In genomic region chr1:185316163-185317033, GRCh38 we compare ENCODE assay signal across 1 cellular context.
TF ChIP-seq lines count a peak whose summit lies in the region.

No MANE protein-coding gene starts in this region.

TF ChIP-seq in HepG2, 621 proteins besides CTCF, POLR2A, EP300 and RAD21 (continued from another document and continues in another):
- TF ChIP-seq, protein P1, sequence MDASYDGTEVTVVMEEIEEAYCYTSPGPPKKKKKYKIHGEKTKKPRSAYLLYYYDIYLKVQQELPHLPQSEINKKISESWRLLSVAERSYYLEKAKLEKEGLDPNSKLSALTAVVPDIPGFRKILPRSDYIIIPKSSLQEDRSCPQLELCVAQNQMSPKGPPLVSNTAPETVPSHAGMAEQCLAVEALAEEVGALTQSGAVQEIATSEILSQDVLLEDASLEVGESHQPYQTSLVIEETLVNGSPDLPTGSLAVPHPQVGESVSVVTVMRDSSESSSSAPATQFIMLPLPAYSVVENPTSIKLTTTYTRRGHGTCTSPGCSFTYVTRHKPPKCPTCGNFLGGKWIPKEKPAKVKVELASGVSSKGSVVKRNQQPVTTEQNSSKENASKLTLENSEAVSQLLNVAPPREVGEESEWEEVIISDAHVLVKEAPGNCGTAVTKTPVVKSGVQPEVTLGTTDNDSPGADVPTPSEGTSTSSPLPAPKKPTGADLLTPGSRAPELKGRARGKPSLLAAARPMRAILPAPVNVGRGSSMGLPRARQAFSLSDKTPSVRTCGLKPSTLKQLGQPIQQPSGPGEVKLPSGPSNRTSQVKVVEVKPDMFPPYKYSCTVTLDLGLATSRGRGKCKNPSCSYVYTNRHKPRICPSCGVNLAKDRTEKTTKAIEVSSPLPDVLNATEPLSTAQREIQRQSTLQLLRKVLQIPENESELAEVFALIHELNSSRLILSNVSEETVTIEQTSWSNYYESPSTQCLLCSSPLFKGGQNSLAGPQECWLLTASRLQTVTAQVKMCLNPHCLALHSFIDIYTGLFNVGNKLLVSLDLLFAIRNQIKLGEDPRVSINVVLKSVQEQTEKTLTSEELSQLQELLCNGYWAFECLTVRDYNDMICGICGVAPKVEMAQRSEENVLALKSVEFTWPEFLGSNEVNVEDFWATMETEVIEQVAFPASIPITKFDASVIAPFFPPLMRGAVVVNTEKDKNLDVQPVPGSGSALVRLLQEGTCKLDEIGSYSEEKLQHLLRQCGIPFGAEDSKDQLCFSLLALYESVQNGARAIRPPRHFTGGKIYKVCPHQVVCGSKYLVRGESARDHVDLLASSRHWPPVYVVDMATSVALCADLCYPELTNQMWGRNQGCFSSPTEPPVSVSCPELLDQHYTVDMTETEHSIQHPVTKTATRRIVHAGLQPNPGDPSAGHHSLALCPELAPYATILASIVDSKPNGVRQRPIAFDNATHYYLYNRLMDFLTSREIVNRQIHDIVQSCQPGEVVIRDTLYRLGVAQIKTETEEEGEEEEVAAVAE (CRISPR knock-in tag; IDR thresholded peaks at IDR 0.05; ENCODE audit: borderline replicate concordance), result no peak
- TF ChIP-seq, protein P2, sequence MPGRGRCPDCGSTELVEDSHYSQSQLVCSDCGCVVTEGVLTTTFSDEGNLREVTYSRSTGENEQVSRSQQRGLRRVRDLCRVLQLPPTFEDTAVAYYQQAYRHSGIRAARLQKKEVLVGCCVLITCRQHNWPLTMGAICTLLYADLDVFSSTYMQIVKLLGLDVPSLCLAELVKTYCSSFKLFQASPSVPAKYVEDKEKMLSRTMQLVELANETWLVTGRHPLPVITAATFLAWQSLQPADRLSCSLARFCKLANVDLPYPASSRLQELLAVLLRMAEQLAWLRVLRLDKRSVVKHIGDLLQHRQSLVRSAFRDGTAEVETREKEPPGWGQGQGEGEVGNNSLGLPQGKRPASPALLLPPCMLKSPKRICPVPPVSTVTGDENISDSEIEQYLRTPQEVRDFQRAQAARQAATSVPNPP (CRISPR knock-in tag; IDR thresholded peaks at IDR 0.05), result no peak
- TF ChIP-seq ZNF800 (CRISPR knock-in tag; IDR thresholded peaks at IDR 0.05) (no peak), ZFAT (CRISPR knock-in tag; conservative IDR thresholded peaks at IDR 0.05) (no peak), ZNF678 (CRISPR knock-in tag; IDR thresholded peaks at IDR 0.05) (peak; percentile 4; the same call in 1 of the 2 replicates), ZNF30 (CRISPR knock-in tag; IDR thresholded peaks at IDR 0.05) (no peak; the same call in 1 of the 2 replicates), TOPORS (CRISPR knock-in tag; IDR thresholded peaks at IDR 0.05) (no peak), ZFP36L2 (CRISPR knock-in tag; IDR thresholded peaks at IDR 0.05) (no peak), TBX2 (CRISPR knock-in tag; IDR thresholded peaks at IDR 0.05; ENCODE audit: borderline replicate concordance) (no peak), ZBTB38 (CRISPR knock-in tag; IDR thresholded peaks at IDR 0.05) (no peak), PCBP2 (optimal IDR thresholded peaks at IDR 0.05; ENCODE audit: low read depth, low read length, poor library complexity, severe bottlenecking) (no peak), TEAD2 (CRISPR knock-in tag; IDR thresholded peaks at IDR 0.05) (no peak), POLR2AphosphoS2 (IDR thresholded peaks at IDR 0.05; ENCODE audit: low read depth, low read length) (no peak), ZNF34 (CRISPR knock-in tag; IDR thresholded peaks at IDR 0.05; ENCODE audit: borderline replicate concordance) (no peak), SMAD3 (CRISPR knock-in tag; IDR thresholded peaks at IDR 0.05) (0 out of 2 replicates have a peak, but pooled peaks have one; percentile 14), SATB2 (CRISPR knock-in tag; IDR thresholded peaks at IDR 0.05) (no peak), FOXP1 (IDR thresholded peaks at IDR 0.05) (no peak), FOXP1 (CRISPR knock-in tag; IDR thresholded peaks at IDR 0.05) (no peak), ZNF138 (CRISPR knock-in tag; IDR thresholded peaks at IDR 0.05; ENCODE audit: low read depth) (no peak), NFKBIZ (CRISPR knock-in tag; IDR thresholded peaks at IDR 0.05) (no peak), CENPX (CRISPR knock-in tag; IDR thresholded peaks at IDR 0.05) (no peak), ZNF253 (CRISPR knock-in tag; IDR thresholded peaks at IDR 0.05; ENCODE audit: borderline replicate concordance) (no peak), ZNF274 (CRISPR knock-in tag; IDR thresholded peaks at IDR 0.05) (0 out of 2 replicates have a peak, but pooled peaks have one; percentile 7), KAT7 (CRISPR knock-in tag; IDR thresholded peaks at IDR 0.05; ENCODE audit: borderline replicate concordance) (0 out of 2 replicates have a peak, but pooled peaks have one; percentile 4), NFYB (CRISPR knock-in tag; IDR thresholded peaks at IDR 0.05) (peak; percentile 84), RXRB (CRISPR knock-in tag; IDR thresholded peaks at IDR 0.05; ENCODE audit: borderline replicate concordance) (no peak), NR0B2 (CRISPR knock-in tag; IDR thresholded peaks at IDR 0.05) (no peak), ZNF598 (CRISPR knock-in tag; IDR thresholded peaks at IDR 0.05; ENCODE audit: borderline replicate concordance) (no peak), DMAP1 (CRISPR knock-in tag; IDR thresholded peaks at IDR 0.05) (peak; percentile 81), NAIF1 (CRISPR knock-in tag; IDR thresholded peaks at IDR 0.05; ENCODE audit: borderline replicate concordance) (peak; percentile 4; the same call in 1 of the 2 replicates), SUZ12 (IDR thresholded peaks at IDR 0.05; ENCODE audit: low read depth, low read length) (no peak), ZNF296 (CRISPR knock-in tag; conservative IDR thresholded peaks at IDR 0.05) (no peak), KDM2A (CRISPR knock-in tag; IDR thresholded peaks at IDR 0.05; ENCODE audit: borderline replicate concordance, low read depth) (0 out of 2 replicates have a peak, but pooled peaks have one; percentile 9), U2AF2 (IDR thresholded peaks at IDR 0.05; ENCODE audit: low read depth, low read length) (no peak), ZSCAN30 (CRISPR knock-in tag; IDR thresholded peaks at IDR 0.05) (no peak), HNF1B (CRISPR knock-in tag; IDR thresholded peaks at IDR 0.05) (0 out of 2 replicates have a peak, but pooled peaks have one; percentile 8)
- TF ChIP-seq, protein P3, sequence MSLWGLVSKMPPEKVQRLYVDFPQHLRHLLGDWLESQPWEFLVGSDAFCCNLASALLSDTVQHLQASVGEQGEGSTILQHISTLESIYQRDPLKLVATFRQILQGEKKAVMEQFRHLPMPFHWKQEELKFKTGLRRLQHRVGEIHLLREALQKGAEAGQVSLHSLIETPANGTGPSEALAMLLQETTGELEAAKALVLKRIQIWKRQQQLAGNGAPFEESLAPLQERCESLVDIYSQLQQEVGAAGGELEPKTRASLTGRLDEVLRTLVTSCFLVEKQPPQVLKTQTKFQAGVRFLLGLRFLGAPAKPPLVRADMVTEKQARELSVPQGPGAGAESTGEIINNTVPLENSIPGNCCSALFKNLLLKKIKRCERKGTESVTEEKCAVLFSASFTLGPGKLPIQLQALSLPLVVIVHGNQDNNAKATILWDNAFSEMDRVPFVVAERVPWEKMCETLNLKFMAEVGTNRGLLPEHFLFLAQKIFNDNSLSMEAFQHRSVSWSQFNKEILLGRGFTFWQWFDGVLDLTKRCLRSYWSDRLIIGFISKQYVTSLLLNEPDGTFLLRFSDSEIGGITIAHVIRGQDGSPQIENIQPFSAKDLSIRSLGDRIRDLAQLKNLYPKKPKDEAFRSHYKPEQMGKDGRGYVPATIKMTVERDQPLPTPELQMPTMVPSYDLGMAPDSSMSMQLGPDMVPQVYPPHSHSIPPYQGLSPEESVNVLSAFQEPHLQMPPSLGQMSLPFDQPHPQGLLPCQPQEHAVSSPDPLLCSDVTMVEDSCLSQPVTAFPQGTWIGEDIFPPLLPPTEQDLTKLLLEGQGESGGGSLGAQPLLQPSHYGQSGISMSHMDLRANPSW (CRISPR knock-in tag; IDR thresholded peaks at IDR 0.05; ENCODE audit: borderline replicate concordance), result no peak
- TF ChIP-seq, protein P4, sequence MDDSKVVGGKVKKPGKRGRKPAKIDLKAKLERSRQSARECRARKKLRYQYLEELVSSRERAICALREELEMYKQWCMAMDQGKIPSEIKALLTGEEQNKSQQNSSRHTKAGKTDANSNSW (CRISPR knock-in tag; IDR thresholded peaks at IDR 0.05; ENCODE audit: borderline replicate concordance), result no peak
- TF ChIP-seq, protein P5, sequence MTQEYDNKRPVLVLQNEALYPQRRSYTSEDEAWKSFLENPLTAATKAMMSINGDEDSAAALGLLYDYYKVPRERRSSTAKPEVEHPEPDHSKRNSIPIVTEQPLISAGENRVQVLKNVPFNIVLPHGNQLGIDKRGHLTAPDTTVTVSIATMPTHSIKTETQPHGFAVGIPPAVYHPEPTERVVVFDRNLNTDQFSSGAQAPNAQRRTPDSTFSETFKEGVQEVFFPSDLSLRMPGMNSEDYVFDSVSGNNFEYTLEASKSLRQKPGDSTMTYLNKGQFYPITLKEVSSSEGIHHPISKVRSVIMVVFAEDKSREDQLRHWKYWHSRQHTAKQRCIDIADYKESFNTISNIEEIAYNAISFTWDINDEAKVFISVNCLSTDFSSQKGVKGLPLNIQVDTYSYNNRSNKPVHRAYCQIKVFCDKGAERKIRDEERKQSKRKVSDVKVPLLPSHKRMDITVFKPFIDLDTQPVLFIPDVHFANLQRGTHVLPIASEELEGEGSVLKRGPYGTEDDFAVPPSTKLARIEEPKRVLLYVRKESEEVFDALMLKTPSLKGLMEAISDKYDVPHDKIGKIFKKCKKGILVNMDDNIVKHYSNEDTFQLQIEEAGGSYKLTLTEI (CRISPR knock-in tag; conservative IDR thresholded peaks at IDR 0.05), result no peak
- TF ChIP-seq, protein P6, sequence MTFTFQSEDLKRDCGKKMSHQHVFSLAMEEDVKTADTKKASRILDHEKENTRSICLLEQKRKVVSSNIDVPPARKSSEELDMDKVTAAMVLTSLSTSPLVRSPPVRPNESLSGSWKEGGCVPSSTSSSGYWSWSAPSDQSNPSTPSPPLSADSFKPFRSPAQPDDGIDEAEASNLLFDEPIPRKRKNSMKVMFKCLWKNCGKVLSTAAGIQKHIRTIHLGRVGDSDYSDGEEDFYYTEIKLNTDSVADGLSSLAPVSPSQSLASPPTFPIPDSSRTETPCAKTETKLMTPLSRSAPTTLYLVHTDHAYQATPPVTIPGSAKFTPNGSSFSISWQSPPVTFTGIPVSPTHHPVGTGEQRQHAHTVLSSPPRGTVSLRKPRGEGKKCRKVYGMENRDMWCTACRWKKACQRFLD (CRISPR knock-in tag; IDR thresholded peaks at IDR 0.05; ENCODE audit: borderline replicate concordance), result 0 out of 2 replicates have a peak, but pooled peaks have one; percentile 50
- TF ChIP-seq, protein P7, sequence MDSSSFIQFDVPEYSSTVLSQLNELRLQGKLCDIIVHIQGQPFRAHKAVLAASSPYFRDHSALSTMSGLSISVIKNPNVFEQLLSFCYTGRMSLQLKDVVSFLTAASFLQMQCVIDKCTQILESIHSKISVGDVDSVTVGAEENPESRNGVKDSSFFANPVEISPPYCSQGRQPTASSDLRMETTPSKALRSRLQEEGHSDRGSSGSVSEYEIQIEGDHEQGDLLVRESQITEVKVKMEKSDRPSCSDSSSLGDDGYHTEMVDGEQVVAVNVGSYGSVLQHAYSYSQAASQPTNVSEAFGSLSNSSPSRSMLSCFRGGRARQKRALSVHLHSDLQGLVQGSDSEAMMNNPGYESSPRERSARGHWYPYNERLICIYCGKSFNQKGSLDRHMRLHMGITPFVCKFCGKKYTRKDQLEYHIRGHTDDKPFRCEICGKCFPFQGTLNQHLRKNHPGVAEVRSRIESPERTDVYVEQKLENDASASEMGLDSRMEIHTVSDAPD (CRISPR knock-in tag; IDR thresholded peaks at IDR 0.05), result 0 out of 2 replicates have a peak, but pooled peaks have one; percentile 7
- TF ChIP-seq, protein P8, sequence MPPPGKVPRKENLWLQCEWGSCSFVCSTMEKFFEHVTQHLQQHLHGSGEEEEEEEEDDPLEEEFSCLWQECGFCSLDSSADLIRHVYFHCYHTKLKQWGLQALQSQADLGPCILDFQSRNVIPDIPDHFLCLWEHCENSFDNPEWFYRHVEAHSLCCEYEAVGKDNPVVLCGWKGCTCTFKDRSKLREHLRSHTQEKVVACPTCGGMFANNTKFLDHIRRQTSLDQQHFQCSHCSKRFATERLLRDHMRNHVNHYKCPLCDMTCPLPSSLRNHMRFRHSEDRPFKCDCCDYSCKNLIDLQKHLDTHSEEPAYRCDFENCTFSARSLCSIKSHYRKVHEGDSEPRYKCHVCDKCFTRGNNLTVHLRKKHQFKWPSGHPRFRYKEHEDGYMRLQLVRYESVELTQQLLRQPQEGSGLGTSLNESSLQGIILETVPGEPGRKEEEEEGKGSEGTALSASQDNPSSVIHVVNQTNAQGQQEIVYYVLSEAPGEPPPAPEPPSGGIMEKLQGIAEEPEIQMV (CRISPR knock-in tag; IDR thresholded peaks at IDR 0.05; ENCODE audit: low read depth), result no peak
- TF ChIP-seq, protein P9, sequence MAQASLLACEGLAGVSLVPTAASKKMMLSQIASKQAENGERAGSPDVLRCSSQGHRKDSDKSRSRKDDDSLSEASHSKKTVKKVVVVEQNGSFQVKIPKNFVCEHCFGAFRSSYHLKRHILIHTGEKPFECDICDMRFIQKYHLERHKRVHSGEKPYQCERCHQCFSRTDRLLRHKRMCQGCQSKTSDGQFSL (CRISPR knock-in tag; IDR thresholded peaks at IDR 0.05), result no peak
